ENCODE assay signal across 2 cellular contexts in the genomic region with DNA sequence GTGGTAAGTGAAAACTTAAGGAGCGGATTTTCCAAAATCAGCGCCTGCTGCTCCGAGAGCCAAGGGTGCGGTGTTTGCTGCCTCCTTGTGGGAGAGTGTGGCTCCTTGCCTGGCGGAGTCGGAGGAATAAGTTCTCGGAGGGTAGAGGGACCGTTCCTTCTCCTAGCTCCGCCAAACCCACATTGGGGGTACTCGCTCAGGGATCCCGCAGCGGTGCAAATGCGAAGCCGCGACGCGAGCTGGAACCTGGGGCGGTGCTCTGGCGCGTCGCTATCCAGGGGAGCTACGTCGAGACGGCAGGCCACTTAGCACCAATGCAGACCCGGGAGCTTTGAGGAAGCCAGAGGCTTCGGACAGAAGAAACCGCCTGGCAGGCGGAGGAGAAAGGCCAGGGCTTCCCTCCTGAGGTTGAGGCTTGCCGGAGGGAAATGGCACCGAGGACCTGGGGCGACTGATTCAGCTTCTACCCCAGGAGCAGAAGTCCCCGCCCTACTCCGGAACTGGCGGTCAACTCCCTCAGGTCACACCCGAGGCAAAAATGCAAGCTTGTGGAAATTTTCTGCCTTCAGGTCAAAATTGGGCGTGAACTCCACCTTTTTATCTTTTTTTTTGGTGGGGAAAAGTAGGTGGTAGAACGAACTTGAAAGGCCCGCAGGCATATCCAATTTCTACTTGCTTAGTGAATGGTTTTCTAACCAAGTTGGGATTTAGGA.
TF ChIP-seq lines count a peak whose summit lies in the region.

No MANE protein-coding gene starts in this region.

TF ChIP-seq in IMR-90, 13 proteins besides CTCF, POLR2A, EP300 and RAD21:
- TF ChIP-seq CEBPB (IDR thresholded peaks at IDR 0.05; ENCODE audit: low read depth, low read length): no peak
- no peak for TF ChIP-seq MAZ (IDR thresholded peaks at IDR 0.05; ENCODE audit: borderline replicate concordance, low read depth, low read length)
- TF ChIP-seq RFX5 (IDR thresholded peaks at IDR 0.05; ENCODE audit: low read depth, low read length): no peak
- TF ChIP-seq MAFK (IDR thresholded peaks at IDR 0.05; ENCODE audit: low read depth, low read length): peak; percentile 56
- TF ChIP-seq, protein P1, sequence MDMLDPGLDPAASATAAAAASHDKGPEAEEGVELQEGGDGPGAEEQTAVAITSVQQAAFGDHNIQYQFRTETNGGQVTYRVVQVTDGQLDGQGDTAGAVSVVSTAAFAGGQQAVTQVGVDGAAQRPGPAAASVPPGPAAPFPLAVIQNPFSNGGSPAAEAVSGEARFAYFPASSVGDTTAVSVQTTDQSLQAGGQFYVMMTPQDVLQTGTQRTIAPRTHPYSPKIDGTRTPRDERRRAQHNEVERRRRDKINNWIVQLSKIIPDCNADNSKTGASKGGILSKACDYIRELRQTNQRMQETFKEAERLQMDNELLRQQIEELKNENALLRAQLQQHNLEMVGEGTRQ (IDR thresholded peaks at IDR 0.05; ENCODE audit: low read depth, low read length): no peak
- TF ChIP-seq SMC3 (IDR thresholded peaks at IDR 0.05; ENCODE audit: low read depth, low read length): peak; percentile 32; the same call in 1 of the 2 replicates
- TF ChIP-seq, protein P2, sequence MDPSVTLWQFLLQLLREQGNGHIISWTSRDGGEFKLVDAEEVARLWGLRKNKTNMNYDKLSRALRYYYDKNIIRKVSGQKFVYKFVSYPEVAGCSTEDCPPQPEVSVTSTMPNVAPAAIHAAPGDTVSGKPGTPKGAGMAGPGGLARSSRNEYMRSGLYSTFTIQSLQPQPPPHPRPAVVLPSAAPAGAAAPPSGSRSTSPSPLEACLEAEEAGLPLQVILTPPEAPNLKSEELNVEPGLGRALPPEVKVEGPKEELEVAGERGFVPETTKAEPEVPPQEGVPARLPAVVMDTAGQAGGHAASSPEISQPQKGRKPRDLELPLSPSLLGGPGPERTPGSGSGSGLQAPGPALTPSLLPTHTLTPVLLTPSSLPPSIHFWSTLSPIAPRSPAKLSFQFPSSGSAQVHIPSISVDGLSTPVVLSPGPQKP (IDR thresholded peaks at IDR 0.05; ENCODE audit: borderline replicate concordance, low read depth, low read length): no peak
- no peak for TF ChIP-seq CHD1 (IDR thresholded peaks at IDR 0.05; ENCODE audit: low read depth, low read length)
- TF ChIP-seq FOS (IDR thresholded peaks at IDR 0.05; ENCODE audit: low read depth, low read length): no peak
- TF ChIP-seq BHLHE40 (IDR thresholded peaks at IDR 0.05; ENCODE audit: low read depth, low read length): no peak
TF ChIP-seq in IMR-90: peak in this region for 2.

TF ChIP-seq in GM12878, 131 proteins besides CTCF, POLR2A, EP300 and RAD21:
- TF ChIP-seq, protein P2 (IDR thresholded peaks at IDR 0.05; ENCODE audit: low read depth, low read length): peak; percentile 23; the same call in 1 of the 2 replicates
- peak; percentile 67; the same call in 1 of the 2 replicates for TF ChIP-seq IKZF1 (conservative IDR thresholded peaks at IDR 0.05)
- TF ChIP-seq RUNX3 (IDR thresholded peaks at IDR 0.05; ENCODE audit: low read length): peak; percentile 3; the same call in 1 of the 2 replicates
- TF ChIP-seq SMC3 (IDR thresholded peaks at IDR 0.05; ENCODE audit: borderline replicate concordance, low read length): peak; percentile 37; the same call in 1 of the 2 replicates
- 0 out of 2 replicates have a peak, but pooled peaks have one; percentile 10 for TF ChIP-seq MTA2 (IDR thresholded peaks at IDR 0.05; ENCODE audit: low read depth)
- no peak for TF ChIP-seq TCF3 (IDR thresholded peaks at IDR 0.05; ENCODE audit: borderline replicate concordance, insufficient read depth, low read depth, low read length)
- TF ChIP-seq CEBPB (IDR thresholded peaks at IDR 0.05; ENCODE audit: borderline replicate concordance in 1 of 2, low read depth in 2 of 2, low read length in 2 of 2): no peak
